ENCODE assay signal across 8 cellular contexts in genomic region chr4:6987566-6987920, GRCh38. TPM values are rescaled to one million over a fixed set of nuclear protein-coding genes. Genes with fewer than 3 reads are reported as not detected.
DNase-seq lines count a peak whose midpoint lies in the region; ATAC-seq and TF ChIP-seq lines count a peak whose summit lies in the region.

No MANE protein-coding gene starts in this region.

- H3K9me3 ChIP-seq in duodenal mucosa (ENCODE audit: control insufficient read depth in 1 of 2, low read length in 2 of 2): no peaks in the 10 kb centered on the region
- no peaks in the 10 kb centered on the region for H3K9me3 ChIP-seq in naive thymus-derived CD4-positive, alpha-beta T cell (ENCODE audit: control insufficient read depth in 2 of 3, low read length in 3 of 3)

- CTCF ChIA-PET in AG04449 (lab: Yijun Ruan, JAX): interaction anchor here (1.1 to 3.0 kb wide), 5 partner anchors 13 to 101 kb away, joined by 3 to 23 read pairs (median 9); partner anchors contain the start of gene TADA2B
- CTCF ChIA-PET in naive thymus-derived CD4-positive, alpha-beta T cell (lab: Charles Lee): interaction anchor here (1.3 to 1.7 kb wide), 3 partner anchors 28 to 83 kb away, joined by 3 to 4 read pairs (median 3); no protein-coding TSS in a partner anchor

- TF ChIP-seq CTCF in AG04449 (IDR thresholded peaks at IDR 0.05; ENCODE audit: insufficient read depth, low read length, missing control alignments): no peak

- peak overlapping the region; percentile 68 for H3K27ac ChIP-seq in duodenal mucosa (ENCODE audit: low read depth, low read length)
- H3K27ac ChIP-seq in naive thymus-derived CD4-positive, alpha-beta T cell (ENCODE audit: low read depth, low read length): peak overlapping the region; percentile 86

- peaks cover 0 to 3% (median 0%) of the 10 kb centered on the region in 11 donors for H3K9me3 Mint-ChIP-seq in naive thymus-derived CD4-positive, alpha-beta T cell

- H3K4me3 ChIP-seq in AG04449 (ENCODE audit: low read depth, low read length) (peak overlapping the region; percentile 98), duodenal mucosa (ENCODE audit: low read depth in 1 of 2, low read length in 2 of 2) (peak overlapping the region; percentile 89 to 96)
- peak overlapping the region; percentile 82 for H3K4me3 ChIP-seq in naive thymus-derived CD4-positive, alpha-beta T cell (ENCODE audit: low read length)

- peaks cover 0 to 8% of the 10 kb centered on the region in 2 donors for H3K36me3 ChIP-seq in duodenal mucosa (ENCODE audit: control insufficient read depth in 1 of 2, insufficient read depth in 2 of 2, low read length in 2 of 2)
- H3K36me3 ChIP-seq in naive thymus-derived CD4-positive, alpha-beta T cell (ENCODE audit: control insufficient read depth in 2 of 3, insufficient read depth in 3 of 3, low read length in 3 of 3): no peaks in the 10 kb centered on the region

- POLR2A ChIA-PET in AG04449 (lab: Yijun Ruan, JAX): interaction anchor here (0.7 to 2.8 kb wide), 4 partner anchors 19 to 101 kb away, joined by 3 to 11 read pairs (median 6); partner anchors contain the start of genes GRPEL1 and TBC1D14
- POLR2A ChIA-PET in naive thymus-derived CD4-positive, alpha-beta T cell (lab: Charles Lee): interaction anchor here (0.8 to 3.3 kb wide), 9 partner anchors 13 to 413 kb away, joined by 3 to 49 read pairs (median 7); partner anchors contain the start of genes BLOC1S4, GRPEL1, TADA2B and TBC1D14

- intact Hi-C loops in naive thymus-derived CD4-positive, alpha-beta T cell (cut with micrococcal nuclease): loop anchor here (1.0 to 5.0 kb wide), 14 partner anchors 12 to 347 kb away; partner anchors contain the start of genes BLOC1S4 (in 2 of the 2), GRPEL1 (in 2 of the 2), MRFAP1 (in 2 of the 2) and TADA2B (in 2 of the 2)

- peaks cover 56 to 90% (median 84%) of the 10 kb centered on the region in 7 donors for H3K4me1 Mint-ChIP-seq in naive thymus-derived CD4-positive, alpha-beta T cell

- H3K4me3 Mint-ChIP-seq in naive thymus-derived CD4-positive, alpha-beta T cell: peak overlapping the region; percentile 92 to 100 (median 97)

- DNase-seq in AG04449 (ENCODE audit: low read depth, low spot score) (no peak), NOMO-1 treated with DMSO at 0.1 percent for 48 hours (lab: John Stamatoyannopoulos, UW; ENCODE audit: unreplicated experiment) (peak; percentile 50), GDM1 (lab: John Stamatoyannopoulos, UW) (no peak), NCI-H1048 (lab: John Stamatoyannopoulos, UW) (no peak), MV-4-11 (lab: John Stamatoyannopoulos, UW) (no peak)
- no peak for DNase-seq in naive thymus-derived CD4-positive, alpha-beta T cell

- peaks cover 54 to 67% of the 10 kb centered on the region in 2 donors for H3K4me1 ChIP-seq in duodenal mucosa (ENCODE audit: control insufficient read depth in 1 of 2, insufficient read depth in 2 of 2, low read length in 2 of 2)
- H3K4me1 ChIP-seq in naive thymus-derived CD4-positive, alpha-beta T cell (ENCODE audit: control insufficient read depth in 2 of 2, insufficient read depth in 2 of 2, low read length in 2 of 2): peaks cover 29 to 37% of the 10 kb centered on the region in 2 donors

- H3K36me3 Mint-ChIP-seq in naive thymus-derived CD4-positive, alpha-beta T cell: peaks cover 0 to 18% (median 8%) of the 10 kb centered on the region in 5 donors

- H3K27me3 Mint-ChIP-seq in naive thymus-derived CD4-positive, alpha-beta T cell: no peaks in the 10 kb centered on the region

- ATAC-seq in GM19372 (IDR thresholded peaks at IDR 0.05; ENCODE audit: low read depth, unreplicated experiment): peak; percentile 2
- ATAC-seq in naive thymus-derived CD4-positive, alpha-beta T cell: no peak

- H3K9ac ChIP-seq in duodenal mucosa (ENCODE audit: low read depth in 1 of 2, low read length in 2 of 2): peak overlapping the region; percentile 74 to 90

- no peaks in the 10 kb centered on the region for H3K27me3 ChIP-seq in duodenal mucosa (ENCODE audit: control insufficient read depth in 1 of 2, insufficient read depth in 2 of 2, low read length in 2 of 2)
- H3K27me3 ChIP-seq in naive thymus-derived CD4-positive, alpha-beta T cell (ENCODE audit: control insufficient read depth in 2 of 2, insufficient read depth in 2 of 2, low read length in 2 of 2): no peaks in the 10 kb centered on the region

- peak overlapping the region; percentile 70 to 96 (median 93) for H3K27ac Mint-ChIP-seq in naive thymus-derived CD4-positive, alpha-beta T cell

RNA-seq across cellular contexts. Expression of gene TADA2B, which starts 55.6 kb away (rescaled TPM):
- total RNA-seq in naive thymus-derived CD4-positive, alpha-beta T cell: 10 to 100 TPM; 26.8 to 49.0 (median 41.5) TPM
- polyA plus RNA-seq in naive thymus-derived CD4-positive, alpha-beta T cell: 1 to 10 TPM; 4.0 to 5.3 TPM
